ENCODE assay signal across 27 cellular contexts in genomic region chr13:95920485-95920884, GRCh38.
"Had no signal": no experiment of that assay in that cellular context is flagged by ENCODE, and none has a peak within 500 bp of the region (broad histone marks: within the 10 kb centered on the region; RNA-seq: fewer than 3 reads in every experiment).

No MANE protein-coding gene starts in this region.

- H3K27ac Mint-ChIP-seq: activated naive CD8-positive, alpha-beta T cell; activated T-cell treated with anti-CD3 and anti-CD28 coated beads, Interleukin-2, amount 50 U/mL, for 24 hours; activated T-helper 17 cell treated with anti-CD3 and anti-CD28 coated beads, Interleukin-2, amount 50 U/mL, for 72 hours; mesothelial cell of epicardium; naive thymus-derived CD8-positive, alpha-beta T cell; stimulated activated naive B cell treated with anti-CD40 and anti-IgM and Interleukin-4, amounts not matched to agents 10 μg/mL and 1 μg/mL and 100 μg/mL, for 72 hours had no signal

- H3K27me3 Mint-ChIP-seq: activated naive CD8-positive, alpha-beta T cell; activated T-cell treated with anti-CD3 and anti-CD28 coated beads, Interleukin-2, amount 50 U/mL, for 24 hours; activated T-helper 17 cell treated with anti-CD3 and anti-CD28 coated beads, Interleukin-2, amount 50 U/mL, for 72 hours; central memory CD8-positive, alpha-beta T cell; naive thymus-derived CD8-positive, alpha-beta T cell; stimulated activated naive B cell treated with anti-CD40 and anti-IgM and Interleukin-4, amounts not matched to agents 10 μg/mL and 1 μg/mL and 100 μg/mL, for 72 hours had no signal

- ATAC-seq: activated T-helper 17 cell treated with anti-CD3 and anti-CD28 coated beads, Interleukin-2, amount 50 U/mL, for 72 hours; gastroesophageal sphincter; left ventricle myocardium superior; naive thymus-derived CD8-positive, alpha-beta T cell; stimulated activated naive B cell treated with anti-CD40 and anti-IgM and Interleukin-4, amounts not matched to agents 10 μg/mL and 1 μg/mL and 100 μg/mL, for 72 hours had no signal

- H3K9me3 ChIP-seq: breast epithelium, esophagus squamous epithelium, gastroesophageal sphincter, sigmoid colon, transverse colon, uterus had no signal

- H3K9me3 Mint-ChIP-seq: activated T-cell treated with anti-CD3 and anti-CD28 coated beads, Interleukin-2, amount 50 U/mL, for 24 hours; central memory CD8-positive, alpha-beta T cell had no signal

- H3K4me1 ChIP-seq: breast epithelium, esophagus squamous epithelium, gastroesophageal sphincter, sigmoid colon, transverse colon, uterus had no signal

- H3K36me3 Mint-ChIP-seq: activated naive CD8-positive, alpha-beta T cell; naive thymus-derived CD8-positive, alpha-beta T cell; stimulated activated naive B cell treated with anti-CD40 and anti-IgM and Interleukin-4, amounts not matched to agents 10 μg/mL and 1 μg/mL and 100 μg/mL, for 72 hours had no signal

- H3K27me3 ChIP-seq: breast epithelium, dorsolateral prefrontal cortex, esophagus squamous epithelium, gastroesophageal sphincter, sigmoid colon, transverse colon, uterus had no signal

- FAIRE-seq: colon, TTC549 had no signal

- H3K4me3 ChIP-seq: breast epithelium, dorsolateral prefrontal cortex, esophagus squamous epithelium, gastroesophageal sphincter, sigmoid colon, transverse colon, uterus had no signal

- H3K36me3 ChIP-seq: transverse colon had no signal

- H3K27ac ChIP-seq: breast epithelium, dorsolateral prefrontal cortex, esophagus squamous epithelium, gastroesophageal sphincter, sigmoid colon, transverse colon, uterus had no signal

- H3K4me3 Mint-ChIP-seq: activated naive CD8-positive, alpha-beta T cell; activated T-cell treated with anti-CD3 and anti-CD28 coated beads, Interleukin-2, amount 50 U/mL, for 24 hours; activated T-helper 17 cell treated with anti-CD3 and anti-CD28 coated beads, Interleukin-2, amount 50 U/mL, for 72 hours; central memory CD8-positive, alpha-beta T cell; mesothelial cell of epicardium; naive thymus-derived CD8-positive, alpha-beta T cell; stimulated activated naive B cell treated with anti-CD40 and anti-IgM and Interleukin-4, amounts not matched to agents 10 μg/mL and 1 μg/mL and 100 μg/mL, for 72 hours had no signal

- H3K4me1 Mint-ChIP-seq: activated T-helper 17 cell treated with anti-CD3 and anti-CD28 coated beads, Interleukin-2, amount 50 U/mL, for 72 hours; central memory CD8-positive, alpha-beta T cell; mesothelial cell of epicardium; naive thymus-derived CD8-positive, alpha-beta T cell; stimulated activated naive B cell treated with anti-CD40 and anti-IgM and Interleukin-4, amounts not matched to agents 10 μg/mL and 1 μg/mL and 100 μg/mL, for 72 hours had no signal

- DNase-seq: activated CD4-positive, alpha-beta T cell treated with anti-CD3 and anti-CD28 coated beads for 1 hour; activated CD8-positive, alpha-beta memory T cell treated with anti-CD3 and anti-CD28 coated beads for 24 hours; activated CD8-positive, alpha-beta memory T cell treated with anti-CD3 and anti-CD28 coated beads, Interleukin-2, amount 50 U/mL, for 4 hours; activated naive CD4-positive, alpha-beta T cell; activated T-cell treated with anti-CD3 and anti-CD28 coated beads, Interleukin-2, amount 50 U/mL, for 24 hours; dorsolateral prefrontal cortex; esophagus squamous epithelium; head of caudate nucleus; hypothalamus; left ventricle myocardium superior; mammary epithelial cell; naive thymus-derived CD8-positive, alpha-beta T cell; retina; sigmoid colon; stimulated activated CD4-positive, alpha-beta T cell treated with anti-CD3 and anti-CD28 coated beads, Interleukin-2, amount 100 ng/mL, for 48 hours; stimulated activated CD8-positive, alpha-beta memory T cell treated with anti-CD3 and anti-CD28 coated beads, Interleukin-4, amount 100 ng/mL, for 48 hours; stimulated activated naive B cell treated with anti-CD40 and anti-IgM and Interleukin-4, amounts not matched to agents 10 μg/mL and 1 μg/mL and 100 μg/mL, for 72 hours; transverse colon; uterus had no signal
